ENCODE assay signal across 8 cellular contexts in the genomic region with DNA sequence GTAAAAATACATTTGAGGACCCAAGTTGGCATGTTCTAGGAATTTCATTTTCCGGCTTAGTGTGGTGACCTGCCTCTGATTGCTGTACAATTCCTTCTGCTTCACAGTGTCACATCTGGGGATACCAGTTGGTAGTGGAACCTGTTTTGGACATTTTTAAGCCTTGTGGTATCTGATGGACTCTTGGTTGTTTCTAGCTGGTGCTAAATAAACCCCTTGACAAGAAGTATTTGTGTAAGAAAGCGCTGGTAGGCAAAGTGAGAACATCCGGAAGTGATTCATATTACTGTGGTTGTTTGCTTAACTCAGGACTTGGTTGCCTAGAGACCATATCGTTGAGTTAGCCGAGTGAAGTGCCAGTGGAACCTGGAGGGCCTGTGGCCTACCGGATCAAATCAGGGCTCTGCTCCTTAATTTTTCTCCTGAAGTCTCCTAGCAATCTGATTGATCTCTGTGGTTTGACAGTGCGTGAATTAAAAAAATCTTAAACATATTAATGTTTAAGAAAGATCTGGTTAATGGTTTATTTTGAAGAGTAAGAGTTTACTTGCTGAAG. TPM values are rescaled to one million over a fixed set of nuclear protein-coding genes. Genes with fewer than 3 reads are reported as not detected.
DNase-seq lines count a peak whose midpoint lies in the region; ATAC-seq and TF ChIP-seq lines count a peak whose summit lies in the region.

No MANE protein-coding gene starts in this region.

- CTCF ChIA-PET in A673 (lab: Charles Lee), result no interaction called here

- H3K27ac ChIP-seq in A673 (ENCODE audit: low read depth, low read length, poor library complexity, severe bottlenecking), result peak overlapping the region; percentile 71
- H3K27ac ChIP-seq in caudate nucleus (ENCODE audit: low read depth, low read length), result peak overlapping the region; percentile 87

- no peaks in the 10 kb centered on the region for H3K36me3 ChIP-seq in A673 (ENCODE audit: insufficient read depth, low read length, poor library complexity, severe bottlenecking)
- no peaks in the 10 kb centered on the region for H3K36me3 ChIP-seq in kidney epithelial cell (ENCODE audit: control insufficient read depth, insufficient read depth, low read length)

- H3K4me1 ChIP-seq in A673 (ENCODE audit: insufficient read depth, low read length, poor library complexity, severe bottlenecking), result peaks cover 51% of the 10 kb centered on the region

- intact Hi-C loops in A673 (cut with micrococcal nuclease; ENCODE audit: unreplicated experiment), result no loop called here

- no peak for TF ChIP-seq CTCF in A673 (conservative IDR thresholded peaks at IDR 0.05; ENCODE audit: low read depth, low read length)
- no peak for TF ChIP-seq CTCF in kidney epithelial cell (IDR thresholded peaks at IDR 0.05; ENCODE audit: insufficient read depth, low read length, poor library complexity, severe bottlenecking)

- peak; percentile 94 for DNase-seq in A673 (ENCODE audit: low spot score)
- peak; percentile 23 to 59 for DNase-seq in NCI-H187 (lab: John Stamatoyannopoulos, UW)
- peak; percentile 63 for DNase-seq in T1000 (lab: John Stamatoyannopoulos, UW)
- peak in 1 of 61 donors; percentile 39 for DNase-seq in caudate nucleus (lab: John Stamatoyannopoulos, UW)
- DNase-seq in kidney epithelial cell (ENCODE audit: low read depth), result peak; percentile 97
- DNase-seq in stimulated activated CD4-positive, alpha-beta T cell treated with anti-CD3 and anti-CD28 coated beads, TNF-alpha, amount 100 ng/mL, for 1 hour (ENCODE audit: low read depth in 3 of 3, low spot score in 1 of 3), result peak in 2 of 3 donors; percentile 30 to 40

- no TSS peak for BruUV-seq in A673 (replicated peaks; lab: Mats Ljungman, UMichigan)

- H3K27me3 ChIP-seq in A673 (replicated peaks; ENCODE audit: insufficient read depth, low read depth, low read length, poor library complexity) (no peaks in the 10 kb centered on the region), kidney epithelial cell (ENCODE audit: control insufficient read depth, insufficient read depth, low read length) (no peaks in the 10 kb centered on the region)

- ATAC-seq in GM18517 (IDR thresholded peaks at IDR 0.05; ENCODE audit: unreplicated experiment) (peak; percentile 94), HG02981 (IDR thresholded peaks at IDR 0.05; ENCODE audit: unreplicated experiment) (peak; percentile 99)

- no peaks in the 10 kb centered on the region for H3K9me3 ChIP-seq in A673 (ENCODE audit: low read depth, low read length, poor library complexity, severe bottlenecking)

- no peak overlapping the region for H3K4me3 ChIP-seq in A673 (ENCODE audit: low read depth, low read length, poor library complexity, severe bottlenecking)
- H3K4me3 ChIP-seq in kidney epithelial cell (ENCODE audit: low read depth, low read length), result no peak overlapping the region

- POLR2A ChIA-PET in A673 (lab: Charles Lee; ENCODE audit: low non-redundant PET), result interaction anchor here (0.6 to 0.8 kb wide), 2 partner anchors 13 to 563 kb away, joined by 3 to 13 read pairs; no protein-coding TSS in a partner anchor

RNA-seq across cellular contexts. Expression of a gene that starts 12.8 kb away (rescaled TPM):
- 115 and 119 TPM in 2 replicates for total RNA-seq in A673 (2021)
- 197 and 205 TPM in 2 replicates for total RNA-seq in kidney epithelial cell

RNA-seq across cellular contexts. Expression of a gene that starts 48.8 kb away (rescaled TPM):
- total RNA-seq in A673 (2021) (1.5 and 5.4 TPM in 2 replicates), kidney epithelial cell (2.0 and 4.0 TPM in 2 replicates)
